In genomic region chr1:108082741-108083562, GRCh38 we compare ENCODE assay signal across 11 cellular contexts.
DNase-seq lines count a peak whose midpoint lies in the region; ATAC-seq lines count a peak whose summit lies in the region.
"Had no signal": no experiment of that assay in that cellular context is flagged by ENCODE, and none has a peak within 500 bp of the region (broad histone marks: within the 10 kb centered on the region; RNA-seq: fewer than 3 reads in every experiment).

No MANE protein-coding gene starts in this region.

- peak overlapping the region; percentile 49 for H3K4me3 Mint-ChIP-seq in activated T-helper 17 cell treated with anti-CD3 and anti-CD28 coated beads, Interleukin-2, amount 50 U/mL, for 72 hours
- peak overlapping the region; percentile 42 for H3K4me3 Mint-ChIP-seq in natural killer cell treated with Interleukin-12 subunit alpha and Interleukin-12 subunit beta and Interleukin-15 and Interleukin-18, amount 100 ng/mL, for 72 hours

- no peaks in the 10 kb centered on the region for H3K27me3 Mint-ChIP-seq in activated T-helper 17 cell treated with anti-CD3 and anti-CD28 coated beads, Interleukin-2, amount 50 U/mL, for 72 hours
- no peaks in the 10 kb centered on the region for H3K27me3 Mint-ChIP-seq in natural killer cell treated with Interleukin-12 subunit alpha and Interleukin-12 subunit beta and Interleukin-15 and Interleukin-18, amount 100 ng/mL, for 72 hours

- peak; percentile 10 for DNase-seq in NOMO-1 treated with DMSO at 0.1 percent for 48 hours (lab: John Stamatoyannopoulos, UW; ENCODE audit: unreplicated experiment)
- DNase-seq in NOMO-1 treated with dmso at 0.1 percent for 144 hours (lab: John Stamatoyannopoulos, UW; ENCODE audit: unreplicated experiment): no peak
- DNase-seq in MV-4-11 (lab: John Stamatoyannopoulos, UW): peak; percentile 46
- no peak for DNase-seq in natural killer cell treated with Interleukin-12 subunit alpha and Interleukin-12 subunit beta and Interleukin-15 and Interleukin-18, amount 100 ng/mL, for 72 hours (ENCODE audit: low spot score)
- DNase-seq in SKM-1 treated with dmso at 0.1 percent for 144 hours (lab: John Stamatoyannopoulos, UW; ENCODE audit: unreplicated experiment): no peak
- DNase-seq in NCI-H1092 treated with DMSO at 0.1 percent for 48 hours (lab: John Stamatoyannopoulos, UW): no peak
- DNase-seq: kidney, NCI-H82, ovary had no signal

- H3K27ac Mint-ChIP-seq in activated T-helper 17 cell treated with anti-CD3 and anti-CD28 coated beads, Interleukin-2, amount 50 U/mL, for 72 hours: peak overlapping the region; percentile 9
- H3K27ac Mint-ChIP-seq in natural killer cell treated with Interleukin-12 subunit alpha and Interleukin-12 subunit beta and Interleukin-15 and Interleukin-18, amount 100 ng/mL, for 72 hours: peak overlapping the region; percentile 3 to 4

- peak; percentile 68 for ATAC-seq in activated T-helper 17 cell treated with anti-CD3 and anti-CD28 coated beads, Interleukin-2, amount 50 U/mL, for 72 hours (replicated peaks)
- ATAC-seq in natural killer cell treated with Interleukin-12 subunit alpha and Interleukin-12 subunit beta and Interleukin-15 and Interleukin-18, amount 100 ng/mL, for 72 hours: no peak
- ATAC-seq in HG03354 (IDR thresholded peaks at IDR 0.05; ENCODE audit: poor library complexity, severe bottlenecking, unreplicated experiment): no peak

- H3K9me3 Mint-ChIP-seq in activated T-helper 17 cell treated with anti-CD3 and anti-CD28 coated beads, Interleukin-2, amount 50 U/mL, for 72 hours: no peaks in the 10 kb centered on the region
- peaks cover 10% of the 10 kb centered on the region for H3K9me3 Mint-ChIP-seq in natural killer cell treated with Interleukin-12 subunit alpha and Interleukin-12 subunit beta and Interleukin-15 and Interleukin-18, amount 100 ng/mL, for 72 hours

- peaks cover 39% of the 10 kb centered on the region for H3K4me1 Mint-ChIP-seq in activated T-helper 17 cell treated with anti-CD3 and anti-CD28 coated beads, Interleukin-2, amount 50 U/mL, for 72 hours
- H3K4me1 Mint-ChIP-seq in natural killer cell treated with Interleukin-12 subunit alpha and Interleukin-12 subunit beta and Interleukin-15 and Interleukin-18, amount 100 ng/mL, for 72 hours (ENCODE audit: low read depth in 2 of 2): peaks cover 45 to 52% of the 10 kb centered on the region in 2 donors

- no peaks in the 10 kb centered on the region for H3K36me3 Mint-ChIP-seq in activated T-helper 17 cell treated with anti-CD3 and anti-CD28 coated beads, Interleukin-2, amount 50 U/mL, for 72 hours (ENCODE audit: low read depth)
- no peaks in the 10 kb centered on the region for H3K36me3 Mint-ChIP-seq in natural killer cell treated with Interleukin-12 subunit alpha and Interleukin-12 subunit beta and Interleukin-15 and Interleukin-18, amount 100 ng/mL, for 72 hours

Comparison
In these comparisons a context has a peak if more than half of its experiments do, and no peak if none do; other contexts are left out.
1. DNase-seq: peak in NOMO-1 treated with DMSO at 0.1 percent for 48 hours (single experiment) and MV-4-11 (single experiment); none in NOMO-1 treated with dmso at 0.1 percent for 144 hours (single experiment), natural killer cell treated with Interleukin-12 subunit alpha and Interleukin-12 subunit beta and Interleukin-15 and Interleukin-18, amount 100 ng/mL, for 72 hours (single experiment), SKM-1 treated with dmso at 0.1 percent for 144 hours (single experiment) and NCI-H1092 treated with DMSO at 0.1 percent for 48 hours (single experiment).